ENCODE assay signal across 7 cellular contexts in genomic region chr11:64842851-64843841, GRCh38. TPM values are rescaled to one million over a fixed set of nuclear protein-coding genes. Genes with fewer than 3 reads are reported as not detected.
DNase-seq lines count a peak whose midpoint lies in the region; ATAC-seq and TF ChIP-seq lines count a peak whose summit lies in the region.

No MANE protein-coding gene starts in this region.

- peak; percentile 88 for DNase-seq in ELF-1 (ENCODE audit: low read depth, low spot score)
- DNase-seq in NCI-H345 (lab: John Stamatoyannopoulos, UW) = peak; percentile 53
- no peak for DNase-seq in epithelial cell of proximal tubule (ENCODE audit: low read depth)
- DNase-seq in prostate gland (ENCODE audit: low spot score) = peak; percentile 85
- DNase-seq in stimulated activated CD8-positive, alpha-beta memory T cell treated with anti-CD3 and anti-CD28 coated beads, Interleukin-4, amount 100 ng/mL, for 48 hours = no peak
- no peak for DNase-seq in GM13977 (ENCODE audit: low spot score)

- no peak for ATAC-seq in GM21381 (IDR thresholded peaks at IDR 0.05; ENCODE audit: unreplicated experiment)

- peak; percentile 12 for TF ChIP-seq POLR2A in prostate gland (IDR thresholded peaks at IDR 0.05)

- H3K4me3 ChIP-seq in epithelial cell of proximal tubule (ENCODE audit: low read depth, low read length) (peak overlapping the region; percentile 54), prostate gland (peak overlapping the region; percentile 56 to 65)

- H3K27ac ChIP-seq in prostate gland = peak overlapping the region; percentile 89 to 90

- peaks cover 10% of the 10 kb centered on the region for H3K4me1 ChIP-seq in prostate gland (replicated peaks)

- in situ Hi-C loops in GM13977 (cut with MboI; ENCODE audit: low pct_unique_long_range_greater_than_20kb, low sequenced_read_pairs, unreplicated experiment) = no loop called here

- intact Hi-C loops in prostate gland (cut with DNase I) = no loop called here

- TF ChIP-seq CTCF in epithelial cell of proximal tubule (conservative IDR thresholded peaks at IDR 0.05; ENCODE audit: low read depth, low read length) = no peak
- TF ChIP-seq CTCF in prostate gland (IDR thresholded peaks at IDR 0.05) = peak in 1 of 4 experiments; percentile 8
- no peak for TF ChIP-seq CTCF in GM13977 (IDR thresholded peaks at IDR 0.05; ENCODE audit: extremely low read depth, insufficient read depth, missing control alignments)

- WGBS in prostate gland = 37% methylated on average over 22 of the region's 23 CpGs

- H3K9me3 ChIP-seq in prostate gland = no peaks in the 10 kb centered on the region

- no peaks in the 10 kb centered on the region for H3K27me3 ChIP-seq in prostate gland (replicated peaks; ENCODE audit: insufficient read depth)

- H3K36me3 ChIP-seq in prostate gland = peaks cover 0 to 4% of the 10 kb centered on the region in 2 donors

RNA-seq across cellular contexts. Expression of gene CDC42BPG, which starts 1.3 kb away (rescaled TPM):
- total RNA-seq in epithelial cell of proximal tubule = 4.6 and 8.9 TPM in 2 replicates
- 10 to 100 TPM; 17.2 to 24.0 TPM for total RNA-seq in prostate gland

RNA-seq across cellular contexts. Expression of gene MEN1, which starts 32.8 kb away (rescaled TPM):
- 23.5 and 26.4 TPM in 2 replicates for total RNA-seq in epithelial cell of proximal tubule
- 10 to 100 TPM; 27.9 to 45.5 TPM for total RNA-seq in prostate gland

RNA-seq across cellular contexts. Expression of gene EHD1, which starts 35.3 kb away (rescaled TPM):
- 82.7 and 93.4 TPM in 2 replicates for total RNA-seq in epithelial cell of proximal tubule
- 100 to 1,000 TPM in 1 of 2 donors, 10 to 100 TPM in 1; 38.8 to 104 TPM for total RNA-seq in prostate gland

RNA-seq across cellular contexts. Expression of gene MAP4K2, which starts 40.1 kb away (rescaled TPM):
- total RNA-seq in epithelial cell of proximal tubule (25.2 and 52.4 TPM in 2 replicates), prostate gland (10 to 100 TPM; 10.7 to 35.8 TPM)

Comparison
In these comparisons a context has a peak if more than half of its experiments do, and no peak if none do; other contexts are left out.
1. DNase-seq: peak in ELF-1 (single experiment), NCI-H345 (single experiment) and prostate gland (single experiment); none in epithelial cell of proximal tubule (single experiment), stimulated activated CD8-positive, alpha-beta memory T cell treated with anti-CD3 and anti-CD28 coated beads, Interleukin-4, amount 100 ng/mL, for 48 hours (single experiment) and GM13977 (single experiment).